19 cellular contexts compared by ENCODE assay signal in the genomic region with DNA sequence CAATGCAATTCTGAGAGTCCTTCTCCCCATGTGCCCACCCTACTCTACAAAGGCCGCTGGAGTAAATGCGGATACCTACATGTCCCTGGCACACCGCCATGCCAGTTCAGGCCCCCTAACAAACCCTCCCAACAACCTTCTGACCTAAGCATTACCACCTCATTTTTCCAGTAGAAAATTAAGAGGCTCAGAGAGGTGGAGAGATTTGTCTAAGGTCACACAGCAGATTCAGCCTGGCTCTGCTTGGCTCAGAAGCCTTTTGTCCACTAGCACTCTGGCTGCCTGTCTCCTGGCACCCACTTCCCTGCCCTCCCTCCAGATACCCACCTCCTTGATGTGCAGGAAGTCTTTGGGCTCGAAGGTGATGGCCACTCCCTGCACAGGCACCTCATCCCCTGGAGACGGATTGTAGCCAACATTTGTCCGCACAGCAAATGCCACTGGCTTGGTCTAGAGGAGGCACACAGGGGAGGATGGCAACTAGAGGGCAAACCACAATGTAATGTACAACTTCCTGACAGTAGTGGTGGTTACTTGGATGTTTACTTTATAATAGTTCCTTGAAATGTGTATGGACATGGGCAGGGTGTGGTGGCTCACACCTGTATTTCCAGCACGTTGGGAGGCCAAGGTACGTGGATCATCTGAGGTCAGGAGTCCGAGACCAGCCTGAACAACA. TPM values are rescaled to one million over a fixed set of nuclear protein-coding genes. Genes with fewer than 3 reads are reported as not detected.
DNase-seq lines count a peak whose midpoint lies in the region; ATAC-seq, FAIRE-seq and TF ChIP-seq lines count a peak whose summit lies in the region.
"Had no signal": no experiment of that assay in that cellular context is flagged by ENCODE, and none has a peak within 500 bp of the region (broad histone marks: within the 10 kb centered on the region; RNA-seq: fewer than 3 reads in every experiment).

No MANE protein-coding gene starts in this region.

- DNase-seq in A549 (ENCODE audit: low read depth in 1 of 2, low spot score in 1 of 2) (no peak), M059J (ENCODE audit: low read depth) (peak; percentile 53), colonic mucosa (peak; percentile 74), gastrocnemius medialis (no peak), kidney glomerular epithelial cell (lab: John Stamatoyannopoulos, UW) (no peak), NCI-H1417 treated with DMSO at 0.1 percent for 48 hours (lab: John Stamatoyannopoulos, UW) (no peak)
- DNase-seq: ACHN, COR-L47, DMS153, NCI-H1048, NCI-H2081 treated with DMSO at 0.1 percent for 48 hours, NCI-H524 treated with DMSO at 0.1 percent for 48 hours, Right ventricle myocardium superior, SK-N-SH had no signal

- H3K27ac ChIP-seq in A549 (no peak overlapping the region), colonic mucosa (peak overlapping the region; percentile 85), gastrocnemius medialis (peak overlapping the region; percentile 42 to 96 (median 72))

- no peaks in the 10 kb centered on the region for H3K36me3 ChIP-seq in colonic mucosa
- H3K36me3 ChIP-seq in gastrocnemius medialis: peaks cover 0 to 81% of the 10 kb centered on the region in 2 donors

- H3K4me1 ChIP-seq in A549 (no peaks in the 10 kb centered on the region), colonic mucosa (peaks cover 5% of the 10 kb centered on the region), gastrocnemius medialis (peaks cover 28 to 32% of the 10 kb centered on the region in 2 donors)

- POLR2A ChIA-PET in A549 (lab: Yijun Ruan, JAX): no interaction called here

- CTCF ChIA-PET in A549 (lab: Yijun Ruan, JAX): interaction anchor here (1.1 to 7.1 kb wide), 8 partner anchors 8 to 57 kb away, joined by 4 to 69 read pairs (median 5); partner anchors contain the start of gene ARL5C

- WGBS in A549 (ENCODE audit: missing lambda C conversion rate): 93% methylated on average over 9 of the region's 9 CpGs

- TF ChIP-seq CTCF in A549 (IDR thresholded peaks at IDR 0.05): no peak
- TF ChIP-seq CTCF in colonic mucosa (IDR thresholded peaks at IDR 0.05): no peak
- no peak for TF ChIP-seq CTCF in gastrocnemius medialis (IDR thresholded peaks at IDR 0.05 in 4 of 5, conservative IDR thresholded peaks at IDR 0.05 in 1 of 5)

- no peak for FAIRE-seq in A549 (lab: Jason Lieb, UNC)
- FAIRE-seq: GM19239 had no signal

- ATAC-seq in A549 (no peak), gastrocnemius medialis (no peak), GM19455 (IDR thresholded peaks at IDR 0.05; ENCODE audit: unreplicated experiment) (no peak)

- H3K4me2 ChIP-seq in A549: no peak overlapping the region
- H3K4me2 ChIP-seq: SK-N-SH had no signal

- H3K27me3 ChIP-seq in colonic mucosa (no peaks in the 10 kb centered on the region), gastrocnemius medialis (no peaks in the 10 kb centered on the region)

- no peak for TF ChIP-seq EP300 in A549 (IDR thresholded peaks at IDR 0.05)

- peak overlapping the region; percentile 18 to 43 for H3K9ac ChIP-seq in colonic mucosa (ENCODE audit: low read depth in 2 of 2, low read length in 2 of 2)
- H3K9ac ChIP-seq: SK-N-SH had no signal

- TF ChIP-seq RAD21 in A549 (conservative IDR thresholded peaks at IDR 0.05 in 1 of 2, IDR thresholded peaks at IDR 0.05 in 1 of 2): no peak

- intact Hi-C loops in colonic mucosa (cut with DNase I): no loop called here
- intact Hi-C loops in gastrocnemius medialis (cut with DNase I; ENCODE audit: low total_unique reads): no loop called here

- no peak overlapping the region for H3K4me3 ChIP-seq in A549
- no peak overlapping the region for H3K4me3 ChIP-seq in colonic mucosa
- no peak overlapping the region for H3K4me3 ChIP-seq in gastrocnemius medialis

- TF ChIP-seq POLR2A in A549 (IDR thresholded peaks at IDR 0.05; ENCODE audit: low read length) (no peak), gastrocnemius medialis (IDR thresholded peaks at IDR 0.05) (no peak)

- in situ Hi-C loops in gastrocnemius medialis (cut with MboI; ENCODE audit: low sequenced_read_pairs in 4 of 4): no loop called here

- no peaks in the 10 kb centered on the region for H3K9me3 ChIP-seq in A549
- H3K9me3 ChIP-seq in colonic mucosa: no peaks in the 10 kb centered on the region
- H3K9me3 ChIP-seq in gastrocnemius medialis: no peaks in the 10 kb centered on the region
- H3K9me3 ChIP-seq: SK-N-SH had no signal

TF ChIP-seq in A549, 52 proteins besides CTCF, POLR2A, EP300 and RAD21:
- TF ChIP-seq ZFP36 (IDR thresholded peaks at IDR 0.05; ENCODE audit: borderline replicate concordance, partially characterized antibody): peak; percentile 34
- TF ChIP-seq CHD4 (IDR thresholded peaks at IDR 0.05; ENCODE audit: borderline replicate concordance): no peak

RNA-seq across cellular contexts. Expression of gene CACNB1, which starts 10.2 kb away (rescaled TPM):
- polyA plus RNA-seq in A549 (2011; rRNA removed): 3.2 and 3.6 TPM in 2 replicates
- 4.3 and 5.3 TPM in 2 replicates for polyA plus RNA-seq in A549 (2012; cell fraction: cytosol; rRNA removed)
- 17.6 and 19.6 TPM in 2 replicates for polyA plus RNA-seq in A549 (2012; cell fraction: nucleus; rRNA removed)
- 3.4 to 4.3 TPM (median 3.9 TPM) in 3 replicates for polyA plus RNA-seq in A549 (2017; fragmentation: RNase III; extraction: RNeasy Plus Mini Kit Qiagen cat#74134 plus additional on column Dnase treatment)
- 8.4 and 10.0 TPM in 2 replicates for polyA minus RNA-seq in A549 (2011; rRNA and poly(A)+ RNA removed)
- 0.59 and 1.2 TPM in 2 replicates for total RNA-seq in M059J (2014; rRNA removed; shearing (Covaris generic))
- 1 to 10 TPM; 5.9 to 8.8 TPM for total RNA-seq in colonic mucosa
- total RNA-seq in gastrocnemius medialis: 100 to 1,000 TPM; 236 to 432 (median 340) TPM

RNA-seq across cellular contexts. Expression of gene RPL19, which starts 12.8 kb away (rescaled TPM):
- polyA plus RNA-seq in A549 (2011; rRNA removed) (1,983 and 2,211 TPM in 2 replicates), A549 (2017; fragmentation: RNase III; extraction: RNeasy Plus Mini Kit Qiagen cat#74134 plus additional on column Dnase treatment) (2,724 to 2,918 TPM (median 2,862 TPM) in 3 replicates)
- 3,586 and 4,539 TPM in 2 replicates for polyA plus RNA-seq in A549 (2012; cell fraction: cytosol; rRNA removed)
- 1,789 and 1,975 TPM in 2 replicates for polyA plus RNA-seq in A549 (2012; cell fraction: nucleus; rRNA removed)
- polyA minus RNA-seq in A549 (2011; rRNA and poly(A)+ RNA removed): 835 and 986 TPM in 2 replicates
- total RNA-seq in M059J (2014; rRNA removed; shearing (Covaris generic)): 1,597 and 1,617 TPM in 2 replicates
- total RNA-seq in colonic mucosa (1,000 to 10,000 TPM; 1,557 to 1,567 TPM), gastrocnemius medialis (1,000 to 10,000 TPM; 1,960 to 2,584 (median 2,358) TPM)

RNA-seq across cellular contexts. Expression of gene ARL5C, which starts 21.3 kb away (rescaled TPM):
- polyA plus RNA-seq in A549 (2011; rRNA removed) (not detected in 2 replicates), A549 (2017; fragmentation: RNase III; extraction: RNeasy Plus Mini Kit Qiagen cat#74134 plus additional on column Dnase treatment) (not detected in 3 replicates)
- polyA plus RNA-seq in A549 (2012; cell fraction: cytosol; rRNA removed): not detected in 2 replicates
- 0.01 TPM in 1 of 2 replicates, not detected in the other for polyA plus RNA-seq in A549 (2012; cell fraction: nucleus; rRNA removed)
- polyA minus RNA-seq in A549 (2011; rRNA and poly(A)+ RNA removed): not detected in 2 replicates
- total RNA-seq in M059J (2014; rRNA removed; shearing (Covaris generic)): not detected in 2 replicates
- total RNA-seq in colonic mucosa (not detected), gastrocnemius medialis (under 1 TPM in 2 of 4 donors, not detected in 2; 0.20 to 0.22 TPM)
- total RNA-seq: H4, HT-29, Right ventricle myocardium superior had no signal
- polyA plus RNA-seq: IgD-negative memory B cell, SK-N-SH had no signal

RNA-seq across cellular contexts. Expression of gene PLXDC1, which starts 35.9 kb away (rescaled TPM):
- polyA plus RNA-seq in A549 (2011; rRNA removed) (0.36 and 0.77 TPM in 2 replicates), A549 (2017; fragmentation: RNase III; extraction: RNeasy Plus Mini Kit Qiagen cat#74134 plus additional on column Dnase treatment) (0.22 to 0.54 TPM (median 0.31 TPM) in 3 replicates)
- 0.16 and 0.23 TPM in 2 replicates for polyA plus RNA-seq in A549 (2012; cell fraction: cytosol; rRNA removed)
- 2.0 and 2.4 TPM in 2 replicates for polyA plus RNA-seq in A549 (2012; cell fraction: nucleus; rRNA removed)
- polyA minus RNA-seq in A549 (2011; rRNA and poly(A)+ RNA removed): 0.29 and 0.79 TPM in 2 replicates
- 0.81 and 1.2 TPM in 2 replicates for total RNA-seq in M059J (2014; rRNA removed; shearing (Covaris generic))
- total RNA-seq in colonic mucosa (1 to 10 TPM in 1 of 2 donors, under 1 TPM in 1; 0.54 to 4.4 TPM), gastrocnemius medialis (1 to 10 TPM in 3 of 4 donors, under 1 TPM in 1; 0.49 to 4.5 (median 2.4) TPM)
- total RNA-seq: HT-29 had no signal
- polyA plus RNA-seq: IgD-negative memory B cell had no signal

RNA-seq across cellular contexts. Expression of gene STAC2, which starts 38.5 kb away (rescaled TPM):
- polyA plus RNA-seq in A549 (2011; rRNA removed) (0.03 TPM in 2 replicates), A549 (2017; fragmentation: RNase III; extraction: RNeasy Plus Mini Kit Qiagen cat#74134 plus additional on column Dnase treatment) (0.16 to 0.29 TPM (median 0.26 TPM) in 3 replicates)
- polyA plus RNA-seq in A549 (2012; cell fraction: cytosol; rRNA removed): 0.08 and 0.12 TPM in 2 replicates
- polyA plus RNA-seq in A549 (2012; cell fraction: nucleus; rRNA removed): 0.10 TPM in 2 replicates
- 0.15 TPM in 1 of 2 replicates, not detected in the other for polyA minus RNA-seq in A549 (2011; rRNA and poly(A)+ RNA removed)
- total RNA-seq in M059J (2014; rRNA removed; shearing (Covaris generic)): 0.07 TPM in 1 of 2 replicates, not detected in the other
- total RNA-seq in colonic mucosa (under 1 TPM; 0.11 to 0.15 TPM), gastrocnemius medialis (not detected)
- polyA plus RNA-seq: IgD-negative memory B cell had no signal

Comparison
In these comparisons a context has a peak if more than half of its experiments do, and no peak if none do; other contexts are left out.
1. DNase-seq: peak in M059J (single experiment) and colonic mucosa (single experiment); none in A549 (0 of 2), gastrocnemius medialis (0 of 2), kidney glomerular epithelial cell (single experiment) and NCI-H1417 treated with DMSO at 0.1 percent for 48 hours (single experiment).
2. H3K27ac ChIP-seq: peak in colonic mucosa (single experiment) and gastrocnemius medialis (4 of 4); none in A549 (0 of 2).
3. RNA of gene CACNB1, which starts 10.2 kb away (total RNA-seq): 236 to 432 TPM in gastrocnemius medialis; 5.9 to 8.8 TPM in colonic mucosa and 0.59 to 1.2 TPM in M059J; every median in the first group is over 10 times any median in the second.